In the genomic region with DNA sequence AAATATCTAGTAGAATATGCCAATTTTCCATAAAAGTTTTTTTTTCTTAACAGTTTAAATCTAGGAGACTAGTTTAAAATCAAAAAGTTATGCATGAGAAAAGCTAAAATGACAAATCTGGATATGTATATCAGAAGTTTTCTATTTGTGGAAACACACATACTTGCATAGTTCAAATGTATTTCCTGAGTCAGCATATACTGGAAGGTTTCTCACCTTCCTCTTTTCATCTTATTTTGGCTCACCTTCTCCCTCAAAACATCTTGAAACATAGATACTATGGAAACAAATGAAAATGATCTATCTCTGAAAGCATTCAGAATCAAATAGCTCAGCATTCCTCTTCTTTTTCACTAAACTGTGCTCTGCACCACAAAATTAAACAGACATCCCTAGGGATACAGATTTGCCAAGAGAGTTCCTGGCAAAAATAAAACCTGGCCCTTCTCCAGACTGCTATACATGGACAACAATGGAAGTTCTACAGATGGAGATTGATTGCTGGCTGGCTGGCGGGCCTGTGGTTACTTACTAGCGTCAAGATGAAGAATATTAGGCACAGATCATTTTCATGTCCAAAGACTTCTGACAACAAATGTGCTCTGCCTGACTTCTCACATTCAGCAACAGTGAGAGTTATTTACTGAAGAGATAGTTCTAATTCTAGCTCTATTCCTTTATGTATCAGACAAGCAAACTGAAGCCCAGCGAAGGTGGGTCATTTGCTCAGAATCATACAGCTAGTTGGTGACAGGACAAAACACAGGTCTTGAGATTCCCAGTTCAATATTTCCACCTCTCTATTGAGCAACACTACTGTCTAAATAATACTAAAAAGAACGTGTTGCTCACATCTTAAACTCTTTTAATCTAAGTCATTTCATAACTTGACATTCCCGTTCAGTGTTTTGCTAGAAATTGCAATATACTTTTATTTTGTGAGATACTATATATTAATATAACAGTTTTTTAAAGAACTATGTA, we compare ENCODE assay signal across 8 cellular contexts. TPM values are rescaled to one million over a fixed set of nuclear protein-coding genes. Genes with fewer than 3 reads are reported as not detected.
DNase-seq lines count a peak whose midpoint lies in the region; ATAC-seq and TF ChIP-seq lines count a peak whose summit lies in the region.

No MANE protein-coding gene starts in this region.

- intact Hi-C loops in left cardiac atrium (cut with DNase I): no loop called here

- no peak for TF ChIP-seq RAD21 in Ishikawa (IDR thresholded peaks at IDR 0.05; ENCODE audit: low read depth)

- no peaks in the 10 kb centered on the region for H3K36me3 ChIP-seq in suprapubic skin

- TF ChIP-seq CTCF in suprapubic skin (IDR thresholded peaks at IDR 0.05): no peak

- TF ChIP-seq EP300 in Ishikawa (IDR thresholded peaks at IDR 0.05; ENCODE audit: borderline replicate concordance) (peak; percentile 16; the same call in 1 of the 2 replicates), suprapubic skin (IDR thresholded peaks at IDR 0.05) (no peak)

- peak; percentile 32 for DNase-seq in left cardiac atrium
- DNase-seq in suprapubic skin (ENCODE audit: low spot score in 2 of 2): no peak
- no peak for DNase-seq in HUDEP-2 (lab: John Stamatoyannopoulos, UW; ENCODE audit: unreplicated experiment in 76 of 76)
- DNase-seq in kidney glomerular epithelial cell (lab: John Stamatoyannopoulos, UW): no peak
- no peak for DNase-seq in activated T-cell treated with anti-CD3 and anti-CD28 coated beads, Interleukin-2, amount 50 U/mL, for 24 hours

- H3K4me1 Mint-ChIP-seq in activated T-cell treated with anti-CD3 and anti-CD28 coated beads, Interleukin-2, amount 50 U/mL, for 24 hours (ENCODE audit: low read depth): peaks cover 51% of the 10 kb centered on the region

- WGBS in suprapubic skin: 43% methylated on average over 5 of the region's 5 CpGs

- peak overlapping the region; percentile 19 for H3K27ac ChIP-seq in suprapubic skin

- no peaks in the 10 kb centered on the region for H3K9me3 ChIP-seq in suprapubic skin

- no peaks in the 10 kb centered on the region for H3K27me3 ChIP-seq in suprapubic skin

- no peaks in the 10 kb centered on the region for H3K27me3 Mint-ChIP-seq in activated T-cell treated with anti-CD3 and anti-CD28 coated beads, Interleukin-2, amount 50 U/mL, for 24 hours

- no peak overlapping the region for H3K4me3 ChIP-seq in suprapubic skin

- no peak overlapping the region for H3K27ac Mint-ChIP-seq in activated T-cell treated with anti-CD3 and anti-CD28 coated beads, Interleukin-2, amount 50 U/mL, for 24 hours

- TF ChIP-seq POLR2A in suprapubic skin (IDR thresholded peaks at IDR 0.05) (no peak), GM18505 (IDR thresholded peaks at IDR 0.05; ENCODE audit: borderline replicate concordance, extremely low read depth, insufficient read depth, insufficient read length) (no peak)

- H3K4me1 ChIP-seq in suprapubic skin: peaks cover 25% of the 10 kb centered on the region

- H3K9me3 Mint-ChIP-seq in activated T-cell treated with anti-CD3 and anti-CD28 coated beads, Interleukin-2, amount 50 U/mL, for 24 hours: no peaks in the 10 kb centered on the region

- no peak overlapping the region for H3K4me3 Mint-ChIP-seq in activated T-cell treated with anti-CD3 and anti-CD28 coated beads, Interleukin-2, amount 50 U/mL, for 24 hours

- H3K36me3 Mint-ChIP-seq in activated T-cell treated with anti-CD3 and anti-CD28 coated beads, Interleukin-2, amount 50 U/mL, for 24 hours (ENCODE audit: low read depth): peaks cover 2% of the 10 kb centered on the region

- peak; percentile 91 for ATAC-seq in SK-N-SH treated with all-trans-retinoic acid at 6 μM for 48 hours
- ATAC-seq in left cardiac atrium: peak; percentile 71 to 91
- ATAC-seq in GM18505 (IDR thresholded peaks at IDR 0.05; ENCODE audit: unreplicated experiment): no peak

TF ChIP-seq in Ishikawa, 13 proteins besides CTCF, POLR2A, EP300 and RAD21:
- TF ChIP-seq ZBTB7A (IDR thresholded peaks at IDR 0.05; ENCODE audit: low read depth): no peak
- no peak for TF ChIP-seq MAX (IDR thresholded peaks at IDR 0.05)
- no peak for TF ChIP-seq YY1 (IDR thresholded peaks at IDR 0.05; ENCODE audit: low read depth)
- TF ChIP-seq TCF12 (IDR thresholded peaks at IDR 0.05; ENCODE audit: low read depth): peak; percentile 60
- peak; percentile 89 for TF ChIP-seq NFIC (IDR thresholded peaks at IDR 0.05)

TF ChIP-seq in SK-N-SH treated with all-trans-retinoic acid at 6 μM for 48 hours, 23 proteins besides CTCF, POLR2A, EP300 and RAD21 (continues in another document):
- TF ChIP-seq TSHZ2 (CRISPR knock-in tag; IDR thresholded peaks at IDR 0.05): peak; percentile 93
- TF ChIP-seq TOX (CRISPR knock-in tag; IDR thresholded peaks at IDR 0.05; ENCODE audit: borderline replicate concordance): peak; percentile 84
- TF ChIP-seq, protein P1, sequence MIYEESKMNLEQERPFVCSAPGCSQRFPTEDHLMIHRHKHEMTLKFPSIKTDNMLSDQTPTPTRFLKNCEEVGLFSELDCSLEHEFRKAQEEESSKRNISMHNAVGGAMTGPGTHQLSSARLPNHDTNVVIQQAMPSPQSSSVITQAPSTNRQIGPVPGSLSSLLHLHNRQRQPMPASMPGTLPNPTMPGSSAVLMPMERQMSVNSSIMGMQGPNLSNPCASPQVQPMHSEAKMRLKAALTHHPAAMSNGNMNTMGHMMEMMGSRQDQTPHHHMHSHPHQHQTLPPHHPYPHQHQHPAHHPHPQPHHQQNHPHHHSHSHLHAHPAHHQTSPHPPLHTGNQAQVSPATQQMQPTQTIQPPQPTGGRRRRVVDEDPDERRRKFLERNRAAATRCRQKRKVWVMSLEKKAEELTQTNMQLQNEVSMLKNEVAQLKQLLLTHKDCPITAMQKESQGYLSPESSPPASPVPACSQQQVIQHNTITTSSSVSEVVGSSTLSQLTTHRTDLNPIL (CRISPR knock-in tag; IDR thresholded peaks at IDR 0.05; ENCODE audit: low read depth): 0 out of 2 replicates have a peak, but pooled peaks have one; percentile 24
- no peak for TF ChIP-seq ARNTL (CRISPR knock-in tag; IDR thresholded peaks at IDR 0.05; ENCODE audit: borderline replicate concordance, low read depth)
- TF ChIP-seq PPARA (CRISPR knock-in tag; IDR thresholded peaks at IDR 0.05; ENCODE audit: borderline replicate concordance): no peak
- TF ChIP-seq SNAI2 (CRISPR knock-in tag; IDR thresholded peaks at IDR 0.05): no peak
- TF ChIP-seq PATZ1 (CRISPR knock-in tag; IDR thresholded peaks at IDR 0.05; ENCODE audit: borderline replicate concordance): peak; percentile 49; the same call in 1 of the 2 replicates
- no peak; the same call in 1 of the 2 replicates for TF ChIP-seq ZFP3 (CRISPR knock-in tag; IDR thresholded peaks at IDR 0.05)
- no peak for TF ChIP-seq BACH2 (CRISPR knock-in tag; IDR thresholded peaks at IDR 0.05; ENCODE audit: borderline replicate concordance)
- no peak for TF ChIP-seq ZNF70 (CRISPR knock-in tag; IDR thresholded peaks at IDR 0.05)
- TF ChIP-seq GLIS3 (CRISPR knock-in tag; IDR thresholded peaks at IDR 0.05): no peak
- no peak for TF ChIP-seq CSDC2 (CRISPR knock-in tag; IDR thresholded peaks at IDR 0.05)
- peak; percentile 64; the same call in 1 of the 2 replicates for TF ChIP-seq TCF4 (CRISPR knock-in tag; IDR thresholded peaks at IDR 0.05; ENCODE audit: borderline replicate concordance)
- no peak for TF ChIP-seq ZNF8 (CRISPR knock-in tag; IDR thresholded peaks at IDR 0.05)
- no peak for TF ChIP-seq ESRRG (CRISPR knock-in tag; IDR thresholded peaks at IDR 0.05)
- no peak for TF ChIP-seq RARB (CRISPR knock-in tag; IDR thresholded peaks at IDR 0.05)
- peak; percentile 93 for TF ChIP-seq ISL1 (CRISPR knock-in tag; IDR thresholded peaks at IDR 0.05)

RNA-seq across cellular contexts. Expression of gene DIPK1A, which starts 26.6 kb away (rescaled TPM):
- 1 to 10 TPM; 7.4 to 8.6 TPM for total RNA-seq in left cardiac atrium
- 1 to 10 TPM; 3.3 to 7.8 (median 5.3) TPM for total RNA-seq in suprapubic skin
